ENCODE assay signal across 9 cellular contexts in genomic region chr2:234690569-234691225, GRCh38.
DNase-seq lines count a peak whose midpoint lies in the region; ATAC-seq and TF ChIP-seq lines count a peak whose summit lies in the region.
"Had no signal": no experiment of that assay in that cellular context is flagged by ENCODE, and none has a peak within 500 bp of the region (broad histone marks: within the 10 kb centered on the region; RNA-seq: fewer than 3 reads in every experiment).

No MANE protein-coding gene starts in this region.

- TF ChIP-seq EP300 in neural cell (conservative IDR thresholded peaks at IDR 0.05; ENCODE audit: poor library complexity, severe bottlenecking): peak; percentile 74

- WGBS in mammary epithelial cell (ENCODE audit: low coverage, missing lambda C conversion rate): 21% methylated on average over 6 of the region's 8 CpGs

- no peaks in the 10 kb centered on the region for H3K79me2 ChIP-seq in mammary epithelial cell (ENCODE audit: insufficient read depth, low read length)
- H3K79me2 ChIP-seq in neural cell (replicated peaks; ENCODE audit: insufficient read depth, low read length): no peaks in the 10 kb centered on the region

- no peaks in the 10 kb centered on the region for H3F3A ChIP-seq in neural cell (ENCODE audit: insufficient read depth, low read length, poor library complexity, severe bottlenecking)

- peaks cover 43% of the 10 kb centered on the region for H3K4me1 ChIP-seq in mammary epithelial cell (ENCODE audit: insufficient read depth, low read length)

- H3K4me3 ChIP-seq in mammary epithelial cell (replicated peaks in 1 of 3; ENCODE audit: insufficient read depth in 1 of 3, low read depth in 2 of 3, low read length in 3 of 3): no peak overlapping the region
- no peak overlapping the region for H3K4me3 ChIP-seq in neural cell (ENCODE audit: low read length)
- no peak overlapping the region for H3K4me3 ChIP-seq in coronary artery

- dilution Hi-C loops in mammary epithelial cell (cut with HindIII; ENCODE audit: low sequenced_read_pairs): no loop called here

- H3K36me3 ChIP-seq in mammary epithelial cell (ENCODE audit: insufficient read depth, low read length) (no peaks in the 10 kb centered on the region), neural cell (ENCODE audit: insufficient read depth, low read length) (no peaks in the 10 kb centered on the region)

- H3K9me3 ChIP-seq in mammary epithelial cell (replicated peaks; ENCODE audit: insufficient read depth, low read length) (no peaks in the 10 kb centered on the region), neural cell (ENCODE audit: low read length) (peaks cover 4% of the 10 kb centered on the region)

- intact Hi-C loops in mammary epithelial cell (cut with micrococcal nuclease): no loop called here

- CTCF ChIA-PET in mammary epithelial cell (lab: Charles Lee; ENCODE audit: low non-redundant PET): interaction anchor here (0.6 kb wide), 1 partner anchor 286 kb away, joined by 7 read pairs; no protein-coding TSS in a partner anchor

- H2AFZ ChIP-seq in mammary epithelial cell (ENCODE audit: low read depth, low read length) (peak overlapping the region; percentile 30), neural cell (ENCODE audit: low read depth, low read length) (peak overlapping the region; percentile 41)

- no peak overlapping the region for H3K27ac ChIP-seq in mammary epithelial cell (ENCODE audit: insufficient read depth, low read depth, low read length)
- H3K27ac ChIP-seq in neural cell (ENCODE audit: low read length): peak overlapping the region; percentile 59
- no peak overlapping the region for H3K27ac ChIP-seq in coronary artery

- no peaks in the 10 kb centered on the region for H4K20me1 ChIP-seq in mammary epithelial cell (ENCODE audit: insufficient read depth, low read length)
- H4K20me1 ChIP-seq in neural cell (ENCODE audit: insufficient read depth): no peaks in the 10 kb centered on the region

- no TSS peak for BruUV-seq in mammary epithelial cell (replicated peaks; lab: Mats Ljungman, UMichigan)

- no peaks in the 10 kb centered on the region for H3K9me2 ChIP-seq in neural cell (ENCODE audit: insufficient read depth, low read length)

- in situ Hi-C loops in mammary epithelial cell (cut with MboI; ENCODE audit: low sequenced_read_pairs in 2 of 2): no loop called here

- H3K4me2 ChIP-seq in mammary epithelial cell (ENCODE audit: insufficient read depth, low read depth, low read length) (peak overlapping the region; percentile 33), neural cell (ENCODE audit: low read length) (peak overlapping the region; percentile 36)

- no peak for TF ChIP-seq CTCF in mammary epithelial cell (conservative IDR thresholded peaks at IDR 0.05 in 1 of 2, IDR thresholded peaks at IDR 0.05 in 1 of 2; ENCODE audit: extremely low read depth in 1 of 2, insufficient read depth in 1 of 2, low read depth in 1 of 2, low read length in 2 of 2)
- TF ChIP-seq CTCF in neural cell (IDR thresholded peaks at IDR 0.05; ENCODE audit: poor library complexity, severe bottlenecking): no peak
- no peak for TF ChIP-seq CTCF in coronary artery (IDR thresholded peaks at IDR 0.05)

- TF ChIP-seq RAD21 in neural cell (conservative IDR thresholded peaks at IDR 0.05): peak; percentile 20

- H3K27me3 ChIP-seq in mammary epithelial cell (ENCODE audit: insufficient read depth, low read length) (no peaks in the 10 kb centered on the region), neural cell (ENCODE audit: insufficient read depth, low read depth, low read length) (no peaks in the 10 kb centered on the region)

- H3K9ac ChIP-seq in mammary epithelial cell (ENCODE audit: insufficient read depth, low read length) (no peak overlapping the region), neural cell (ENCODE audit: low read length) (peak overlapping the region; percentile 41)

- DNase-seq in GM04504 (ENCODE audit: low read depth): peak; percentile 32
- DNase-seq in NCI-H2196 treated with DMSO at 0.1 percent for 48 hours (lab: John Stamatoyannopoulos, UW; ENCODE audit: unreplicated experiment): peak; percentile 99
- peak; percentile 45 for DNase-seq in mammary epithelial cell
- no peak for DNase-seq in HPDE6-E6E7 (ENCODE audit: extremely low spot score)
- no peak for DNase-seq in SIG-M5 (lab: John Stamatoyannopoulos, UW)
- DNase-seq in coronary artery (ENCODE audit: low spot score): no peak
- DNase-seq: naive B cell had no signal

- no peak for ATAC-seq in GM18870 (IDR thresholded peaks at IDR 0.05; ENCODE audit: unreplicated experiment)

TF ChIP-seq in neural cell, 6 proteins besides CTCF, POLR2A, EP300 and RAD21:
- TF ChIP-seq SMC3 (conservative IDR thresholded peaks at IDR 0.05; ENCODE audit: poor library complexity) (peak; percentile 20), POLR2AphosphoS5 (IDR thresholded peaks at IDR 0.05) (peak; percentile 39), MXI1 (conservative IDR thresholded peaks at IDR 0.05; ENCODE audit: poor library complexity, severe bottlenecking) (peak; percentile 20), TAF1 (IDR thresholded peaks at IDR 0.05; ENCODE audit: low read depth) (no peak)

Comparison
In these comparisons a context has a peak if more than half of its experiments do, and no peak if none do; other contexts are left out.
1. DNase-seq: peak in GM04504 (single experiment), NCI-H2196 treated with DMSO at 0.1 percent for 48 hours (single experiment) and mammary epithelial cell (single experiment); none in HPDE6-E6E7 (single experiment), SIG-M5 (single experiment) and coronary artery (single experiment).